ENCODE assay signal across 8 cellular contexts in the genomic region with DNA sequence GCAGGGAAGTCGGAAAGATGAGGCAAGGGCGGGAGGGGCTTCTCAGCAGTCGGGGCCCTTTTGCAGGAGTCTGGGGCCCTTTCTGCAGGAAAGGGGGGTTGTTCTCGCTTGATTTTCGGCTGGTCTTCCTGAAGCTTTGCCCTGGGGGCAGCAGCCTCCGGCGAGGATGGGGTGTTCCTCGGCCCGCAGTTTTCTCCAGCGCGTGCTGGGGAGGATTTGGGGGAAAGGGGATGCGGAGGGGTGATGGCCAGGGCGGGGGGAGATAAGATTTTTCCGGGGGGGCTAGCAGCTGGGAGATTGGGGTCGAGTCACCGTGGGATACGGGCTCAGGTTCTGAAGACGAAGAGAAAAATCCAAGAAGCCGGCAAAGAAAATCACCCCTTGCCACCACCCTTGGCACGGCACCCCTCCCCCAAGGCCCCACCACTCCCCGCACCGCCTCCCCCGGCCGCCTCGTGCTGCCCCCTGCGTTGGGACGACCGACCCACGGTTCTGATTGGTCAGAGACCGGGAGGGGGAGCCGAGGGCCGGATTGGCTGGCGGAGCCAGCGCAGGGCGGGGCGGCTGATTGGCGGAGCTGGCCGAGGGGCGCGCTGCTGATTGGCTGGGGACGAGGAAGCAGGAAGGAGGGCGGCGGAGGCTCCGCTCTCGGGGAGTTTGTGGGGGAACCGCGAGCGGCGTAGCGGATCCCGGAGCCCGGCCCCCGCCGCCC. TPM values are rescaled to one million over a fixed set of nuclear protein-coding genes. Genes with fewer than 3 reads are reported as not detected.
A peak's percentile ranks its signal among the peaks of the same experiment; 100 is the strongest.
DNase-seq lines count a peak whose midpoint lies in the region; ATAC-seq and TF ChIP-seq lines count a peak whose summit lies in the region.

A gene (plus strand): TSS at position 654 of the 712 bp plus-strand sequence. CDS start 17,512 bp downstream, outside the sequence.

- H3K27ac ChIP-seq in coronary artery = peak within 1 kb of the TSS; percentile 65 to 82

- peaks cover 22% of the 10 kb centered on the region for H3K27me3 ChIP-seq in BJ (ENCODE audit: control insufficient read depth, insufficient read depth, low read length)

- peak; percentile 83 for ATAC-seq in HG03460 (IDR thresholded peaks at IDR 0.05; ENCODE audit: unreplicated experiment)

- POLR2A ChIA-PET in BJ (lab: Charles Lee) = interaction anchor here (0.6 kb wide), 1 partner anchor 22 kb away, joined by 3 read pairs; no protein-coding TSS in a partner anchor

- no peaks in the 10 kb centered on the region for H3K36me3 ChIP-seq in BJ (ENCODE audit: control insufficient read depth, insufficient read depth, low read length)

- TF ChIP-seq CTCF in BJ (IDR thresholded peaks at IDR 0.05; ENCODE audit: insufficient read depth, low read depth, low read length) (peak; percentile 39; the same call in 1 of the 2 replicates), coronary artery (IDR thresholded peaks at IDR 0.05) (no peak)

- DNase-seq in BJ (ENCODE audit: low read depth) (peak; percentile 60), GM19240 (ENCODE audit: insufficient read length, low spot score) (peak; percentile 99), NCI-H526 (lab: John Stamatoyannopoulos, UW) (peak; percentile 69 to 97), coronary artery (ENCODE audit: low spot score) (peak; percentile 97), left kidney (ENCODE audit: low read depth, low spot score) (peak; percentile 98)
- DNase-seq in activated CD4-positive, alpha-beta T cell treated with anti-CD3 and anti-CD28 coated beads for 48 hours = peak; percentile 97
- DNase-seq in stimulated activated CD4-positive, alpha-beta T cell treated with anti-CD3 and anti-CD28 coated beads, Interleukin-2, amount 100 ng/mL, for 24 hours = peak; percentile 96 to 97

- H3K4me3 ChIP-seq in BJ (ENCODE audit: low read depth, low read length) (peak within 1 kb of the TSS; percentile 79), coronary artery (peak within 1 kb of the TSS; percentile 99)

- CTCF ChIA-PET in BJ (lab: Yijun Ruan, JAX) = interaction anchor here (0.7 to 2.3 kb wide), 14 partner anchors 9 to 155 kb away, joined by 3 to 6 read pairs (median 4); a partner anchor contains a TSS

RNA-seq across cellular contexts. Expression of the gene that starts here (rescaled TPM):
- polyA plus RNA-seq in BJ (2011; rRNA removed) = 3.2 and 3.3 TPM in 2 replicates
- 4.2 and 5.2 TPM in 2 replicates for polyA minus RNA-seq in BJ (2011; rRNA and poly(A)+ RNA removed)

Comparison
In these comparisons a context has a peak if more than half of its experiments do, and no peak if none do; other contexts are left out.
1. Peak in every context shown above with its lines: DNase-seq, ATAC-seq, H3K4me3 ChIP-seq and H3K27ac ChIP-seq.